In genomic region chr12:109385339-109386078, GRCh38 we compare ENCODE assay signal across 8 cellular contexts. TPM values are rescaled to one million over a fixed set of nuclear protein-coding genes. Genes with fewer than 3 reads are reported as not detected.
DNase-seq lines count a peak whose midpoint lies in the region; ATAC-seq and TF ChIP-seq lines count a peak whose summit lies in the region.

No MANE protein-coding gene starts in this region.

- H3K4me3 Mint-ChIP-seq in CD4-positive, alpha-beta T cell, result no peak overlapping the region
- no peak overlapping the region for H3K4me3 Mint-ChIP-seq in chondrocyte (ENCODE audit: unreplicated experiment)
- no peak overlapping the region for H3K4me3 Mint-ChIP-seq in CD8-positive, alpha-beta T cell

- no peak for TF ChIP-seq POLR2A in lower leg skin (IDR thresholded peaks at IDR 0.05)

- TF ChIP-seq CTCF in CD4-positive, alpha-beta T cell (IDR thresholded peaks at IDR 0.05), result peak; percentile 52
- TF ChIP-seq CTCF in chondrocyte (IDR thresholded peaks at IDR 0.05), result peak; percentile 90
- peak in 1 of 3 donors; percentile 39 for TF ChIP-seq CTCF in lower leg skin (IDR thresholded peaks at IDR 0.05)
- TF ChIP-seq CTCF in CD8-positive, alpha-beta T cell (IDR thresholded peaks at IDR 0.05), result no peak

- no peak overlapping the region for H3K27ac ChIP-seq in CD4-positive, alpha-beta T cell (ENCODE audit: low read depth, low read length)
- H3K27ac ChIP-seq in CD8-positive, alpha-beta T cell (ENCODE audit: low read depth, low read length), result no peak overlapping the region

- 12 to 15% methylated on average over 8 of the region's 8 CpGs for WGBS in lower leg skin, 2 donors

- no peaks in the 10 kb centered on the region for H3K4me1 ChIP-seq in CD8-positive, alpha-beta T cell (ENCODE audit: insufficient read depth, low read length)

- intact Hi-C loops in CD4-positive, alpha-beta T cell (cut with DNase I, micrococcal nuclease), result loop anchor here (2.0 to 10.0 kb wide), 3 partner anchors 273 to 501 kb away; partner anchors contain the start of gene DAO (in 2 of the 2)
- intact Hi-C loops in lower leg skin (cut with DNase I; ENCODE audit: low total_unique reads), result no loop called here
- intact Hi-C loops in CD8-positive, alpha-beta T cell (cut with DNase I, micrococcal nuclease), result loop anchor here in 1 of 2 experiments (2.0 to 10.0 kb wide), 3 partner anchors 275 to 721 kb away; partner anchors contain the start of gene DAO

- peaks cover 3% of the 10 kb centered on the region for H3K9me3 Mint-ChIP-seq in CD4-positive, alpha-beta T cell
- H3K9me3 Mint-ChIP-seq in chondrocyte (ENCODE audit: low read depth), result peaks cover 10% of the 10 kb centered on the region
- H3K9me3 Mint-ChIP-seq in CD8-positive, alpha-beta T cell, result no peaks in the 10 kb centered on the region

- no peaks in the 10 kb centered on the region for H3K4me1 Mint-ChIP-seq in CD4-positive, alpha-beta T cell (ENCODE audit: low read depth)
- H3K4me1 Mint-ChIP-seq in chondrocyte (ENCODE audit: low read depth), result peaks cover 9% of the 10 kb centered on the region
- no peaks in the 10 kb centered on the region for H3K4me1 Mint-ChIP-seq in CD8-positive, alpha-beta T cell (ENCODE audit: low read depth)

- no peaks in the 10 kb centered on the region for H3K36me3 ChIP-seq in CD8-positive, alpha-beta T cell (ENCODE audit: insufficient read depth, low read length)

- CTCF ChIA-PET in CD4-positive, alpha-beta T cell (lab: Charles Lee), result no interaction called here
- CTCF ChIA-PET in CD8-positive, alpha-beta T cell (lab: Charles Lee), result interaction anchor here (0.8 to 1.8 kb wide), 4 partner anchors 9 to 274 kb away, joined by 3 to 5 read pairs (median 4); no protein-coding TSS in a partner anchor

- no peak overlapping the region for H3K4me3 ChIP-seq in lower leg skin (ENCODE audit: low read depth, poor library complexity, severe bottlenecking)
- H3K4me3 ChIP-seq in CD8-positive, alpha-beta T cell (ENCODE audit: low read depth, low read length), result no peak overlapping the region

- peaks cover 60% of the 10 kb centered on the region for H3K27me3 Mint-ChIP-seq in CD4-positive, alpha-beta T cell
- H3K27me3 Mint-ChIP-seq in chondrocyte (ENCODE audit: low read depth), result peaks cover 19% of the 10 kb centered on the region
- peaks cover 24% of the 10 kb centered on the region for H3K27me3 Mint-ChIP-seq in CD8-positive, alpha-beta T cell (ENCODE audit: low read depth)

- no peak for DNase-seq in CD4-positive, alpha-beta T cell
- DNase-seq in HCEC 1CT (peak; percentile 54), NCI-H748 (lab: John Stamatoyannopoulos, UW; ENCODE audit: unreplicated experiment) (peak; percentile 79), chondrocyte (ENCODE audit: low spot score) (no peak), lower leg skin (ENCODE audit: low spot score in 2 of 2) (peak; percentile 79 to 89), HuH-7.5 (ENCODE audit: low spot score) (no peak)
- DNase-seq in CD8-positive, alpha-beta T cell, result no peak

- POLR2A ChIA-PET in CD4-positive, alpha-beta T cell (lab: Charles Lee), result no interaction called here
- POLR2A ChIA-PET in CD8-positive, alpha-beta T cell (lab: Charles Lee), result no interaction called here

- H3K36me3 Mint-ChIP-seq in CD4-positive, alpha-beta T cell (ENCODE audit: low read depth), result no peaks in the 10 kb centered on the region
- H3K36me3 Mint-ChIP-seq in chondrocyte (ENCODE audit: low read depth), result no peaks in the 10 kb centered on the region
- no peaks in the 10 kb centered on the region for H3K36me3 Mint-ChIP-seq in CD8-positive, alpha-beta T cell

- ATAC-seq in CD4-positive, alpha-beta T cell (ENCODE audit: poor library complexity), result no peak
- ATAC-seq in GM18867 (IDR thresholded peaks at IDR 0.05; ENCODE audit: unreplicated experiment), result no peak
- ATAC-seq in CD8-positive, alpha-beta T cell, result no peak

- no peaks in the 10 kb centered on the region for H3K27me3 ChIP-seq in CD4-positive, alpha-beta T cell (ENCODE audit: control insufficient read depth, insufficient read depth, low read length)
- peaks cover 4% of the 10 kb centered on the region for H3K27me3 ChIP-seq in CD8-positive, alpha-beta T cell (ENCODE audit: insufficient read depth, low read length)

- no peak overlapping the region for H3K27ac Mint-ChIP-seq in CD4-positive, alpha-beta T cell
- no peak overlapping the region for H3K27ac Mint-ChIP-seq in chondrocyte (ENCODE audit: unreplicated experiment)
- no peak overlapping the region for H3K27ac Mint-ChIP-seq in CD8-positive, alpha-beta T cell

- H3K9me3 ChIP-seq in CD4-positive, alpha-beta T cell (ENCODE audit: control insufficient read depth, low read length), result no peaks in the 10 kb centered on the region
- H3K9me3 ChIP-seq in CD8-positive, alpha-beta T cell (ENCODE audit: low read length), result no peaks in the 10 kb centered on the region

RNA-seq across cellular contexts. Expression of gene MYO1H, which starts 37.8 kb away (rescaled TPM):
- total RNA-seq in CD4-positive, alpha-beta T cell, result not detected
- not detected in 3 replicates for total RNA-seq in chondrocyte
- total RNA-seq in lower leg skin, result under 1 TPM in 2 of 4 donors, not detected in 2; 0.20 to 0.75 TPM
- total RNA-seq in CD8-positive, alpha-beta T cell, result not detected

Comparison
In these comparisons a context has a peak if more than half of its experiments do, and no peak if none do; other contexts are left out.
1. DNase-seq: peak in HCEC 1CT (single experiment), NCI-H748 (single experiment) and lower leg skin (2 of 2); none in CD4-positive, alpha-beta T cell (0 of 10), chondrocyte (single experiment), HuH-7.5 (single experiment) and CD8-positive, alpha-beta T cell (0 of 7).